In the genomic region with DNA sequence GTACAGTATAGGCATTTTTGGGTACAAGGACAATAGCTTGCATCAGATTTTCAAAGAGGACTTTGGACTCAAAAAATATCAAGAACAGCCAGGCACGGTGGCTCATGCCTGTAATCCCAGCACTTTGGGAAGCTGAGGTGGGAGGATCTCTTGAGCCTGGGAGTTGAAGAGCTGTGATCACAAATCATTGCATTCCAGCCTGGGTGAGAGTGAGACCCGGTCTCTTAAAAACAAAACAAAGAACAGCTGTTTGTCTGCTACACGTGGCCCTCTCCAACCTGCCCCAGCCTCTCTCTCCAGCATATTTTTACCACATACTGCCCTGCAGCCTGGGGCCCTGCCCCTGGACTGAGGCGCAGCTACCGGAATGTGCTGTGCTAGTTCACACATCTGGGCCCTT, we compare ENCODE assay signal across 25 cellular contexts. TPM values are rescaled to one million over a fixed set of nuclear protein-coding genes. Genes with fewer than 3 reads are reported as not detected.
DNase-seq lines count a peak whose midpoint lies in the region; TF ChIP-seq lines count a peak whose summit lies in the region.
"Had no signal": no experiment of that assay in that cellular context is flagged by ENCODE, and none has a peak within 500 bp of the region (broad histone marks: within the 10 kb centered on the region; RNA-seq: fewer than 3 reads in every experiment).

No MANE protein-coding gene starts in this region.

- intact Hi-C loops in PC-9 (cut with micrococcal nuclease; ENCODE audit: unreplicated experiment) = loop anchor here (10.0 kb wide), 1 partner anchor 924 kb away; no protein-coding TSS in a partner anchor

- no peaks in the 10 kb centered on the region for H3K79me2 ChIP-seq in PC-9 (ENCODE audit: low read depth)
- H3K79me2 ChIP-seq: parathyroid adenoma had no signal

- POLR2A ChIA-PET in PC-9 (lab: Charles Lee; ENCODE audit: unreplicated experiment) = interaction anchor here (0.5 kb wide), 1 partner anchor 13 kb away, joined by 5 read pairs; no protein-coding TSS in a partner anchor

- peaks cover 2% of the 10 kb centered on the region for H3K36me3 Mint-ChIP-seq in chondrocyte (ENCODE audit: low read depth)
- H3K36me3 Mint-ChIP-seq: CD4-positive, CD25-positive, alpha-beta regulatory T cell; neural progenitor cell had no signal

- H2BK120ac ChIP-seq in mesenchymal stem cell (ENCODE audit: low read depth, low read length) = no peak overlapping the region

- H2BK12ac ChIP-seq in mesenchymal stem cell (ENCODE audit: low read length in 2 of 2) = no peak overlapping the region

- no peak overlapping the region for H3K14ac ChIP-seq in mesenchymal stem cell (ENCODE audit: low read length in 2 of 2)

- H3K9me2 ChIP-seq in PC-9 (ENCODE audit: insufficient read depth) = no peaks in the 10 kb centered on the region

- H4K20me1 ChIP-seq in PC-9 (ENCODE audit: insufficient read depth) = no peaks in the 10 kb centered on the region

- peak overlapping the region; percentile 36 for H4K8ac ChIP-seq in mesenchymal stem cell (ENCODE audit: low read length)

- peaks cover 11% of the 10 kb centered on the region for H3K9me3 ChIP-seq in mesenchymal stem cell (ENCODE audit: control insufficient read depth, low read length)
- H3K9me3 ChIP-seq in PC-9 (ENCODE audit: insufficient read depth, low read depth) = 0 out of 2 replicates have a peak, but pooled peaks cover 7% of the 10 kb centered on the region
- H3K9me3 ChIP-seq: body of pancreas had no signal

- H2AFZ ChIP-seq in mesenchymal stem cell (ENCODE audit: low read depth, low read length) = no peak overlapping the region
- H2AFZ ChIP-seq in PC-9 = no peak overlapping the region
- H2AFZ ChIP-seq: neural progenitor cell, parathyroid adenoma had no signal

- no peak overlapping the region for H4K91ac ChIP-seq in mesenchymal stem cell (ENCODE audit: low read length)

- no peak overlapping the region for H3K4me2 ChIP-seq in mesenchymal stem cell (ENCODE audit: low read length, poor library complexity, severe bottlenecking)
- no peak overlapping the region for H3K4me2 ChIP-seq in PC-9
- H3K4me2 ChIP-seq: neural progenitor cell had no signal

- no peak for TF ChIP-seq CTCF in chondrocyte (IDR thresholded peaks at IDR 0.05)
- no peak for TF ChIP-seq CTCF in PC-9 (conservative IDR thresholded peaks at IDR 0.05)

- H3K9ac ChIP-seq in mesenchymal stem cell (ENCODE audit: low read length) = no peak overlapping the region
- H3K9ac ChIP-seq: neural progenitor cell, parathyroid adenoma had no signal

- no peak overlapping the region for H3K4ac ChIP-seq in mesenchymal stem cell (ENCODE audit: low read depth in 1 of 2, low read length in 2 of 2)

- H3K4me3 Mint-ChIP-seq in chondrocyte (ENCODE audit: unreplicated experiment) = no peak overlapping the region
- H3K4me3 Mint-ChIP-seq: CD4-positive, CD25-positive, alpha-beta regulatory T cell; H9; neural progenitor cell; T-helper 1 cell treated with Interleukin-12 subunit alpha and Interleukin-12 subunit beta and Interleukin-4 antibody, amounts not matched to agents 30 μg/mL and 1 μg/mL, for 36 hours had no signal

- no peak overlapping the region for H3K23ac ChIP-seq in mesenchymal stem cell (ENCODE audit: low read length in 2 of 2)

- CTCF ChIA-PET in PC-9 (lab: Charles Lee) = no interaction called here

- H3K18ac ChIP-seq in mesenchymal stem cell (ENCODE audit: low read depth in 1 of 2, low read length in 2 of 2) = no peak overlapping the region

- peaks cover 31% of the 10 kb centered on the region for H3K4me1 Mint-ChIP-seq in chondrocyte (ENCODE audit: low read depth)

- peak; percentile 21 for DNase-seq in NCI-H345 (lab: John Stamatoyannopoulos, UW)
- no peak for DNase-seq in NCI-H345 treated with DMSO at 0.1 percent for 48 hours (lab: John Stamatoyannopoulos, UW; ENCODE audit: unreplicated experiment)
- DNase-seq in chondrocyte (ENCODE audit: low spot score) = no peak
- no peak for DNase-seq in mesenchymal stem cell
- DNase-seq in activated T-cell treated with anti-CD3 and anti-CD28 coated beads, Interleukin-2, amount 50 U/mL, for 48 hours = no peak
- no peak for DNase-seq in activated T-cell treated with anti-CD3 and anti-CD28 coated beads, Interleukin-2, amount 50 U/mL, for 1 hour
- DNase-seq in PC-9 = no peak
- DNase-seq in SKM-1 (lab: John Stamatoyannopoulos, UW; ENCODE audit: unreplicated experiment) = no peak
- DNase-seq: activated CD4-positive, CD25-positive, alpha-beta regulatory T cell; activated naive CD4-positive, alpha-beta T cell; body of pancreas; CD4-positive, CD25-positive, alpha-beta regulatory T cell; H9; heart right ventricle; NCI-H1436 treated with DMSO at 0.1 percent for 48 hours; NCI-H2081 treated with DMSO at 0.1 percent for 48 hours; OCI-M1; stimulated activated CD4-positive, alpha-beta T cell treated with anti-CD3 and anti-CD28 coated beads, Interleukin-1b, Interleukin-23, amount 100 ng/mL, for 48 hours; stimulated activated naive CD8-positive, alpha-beta T cell treated with anti-CD3 and anti-CD28 coated beads, Interleukin-15, Interleukin-2, amounts not matched to agents 100 U/mL and 50 U/mL, for 24 hours had no signal

- H2BK15ac ChIP-seq in mesenchymal stem cell (ENCODE audit: low read depth, poor library complexity, severe bottlenecking) = no peak overlapping the region

- H3K4me1 ChIP-seq in mesenchymal stem cell (ENCODE audit: control insufficient read depth, insufficient read depth, low read depth, low read length) = peaks cover 9% of the 10 kb centered on the region
- no peaks in the 10 kb centered on the region for H3K4me1 ChIP-seq in PC-9 (replicated peaks; ENCODE audit: insufficient read depth)
- H3K4me1 ChIP-seq: body of pancreas, foreskin keratinocyte, parathyroid adenoma had no signal

- peaks cover 0 to 2% of the 10 kb centered on the region in 2 experiments for H3K27me3 ChIP-seq in mesenchymal stem cell (ENCODE audit: control insufficient read depth in 1 of 2, insufficient read depth in 1 of 2, low read length in 2 of 2)
- peaks cover 32% of the 10 kb centered on the region for H3K27me3 ChIP-seq in PC-9 (ENCODE audit: insufficient read depth, low read depth)
- H3K27me3 ChIP-seq: body of pancreas, heart right ventricle, neural progenitor cell had no signal

- H3K79me1 ChIP-seq in mesenchymal stem cell (replicated peaks; ENCODE audit: low read length, poor library complexity, severe bottlenecking) = no peaks in the 10 kb centered on the region

- no peak overlapping the region for H2BK5ac ChIP-seq in mesenchymal stem cell (ENCODE audit: low read depth, low read length, poor library complexity, severe bottlenecking)

- no peaks in the 10 kb centered on the region for H3F3A ChIP-seq in PC-9 (ENCODE audit: insufficient read depth, low read depth)

- BruUV-seq in PC-9 (replicated peaks; lab: Mats Ljungman, UMichigan) = no TSS peak

- H3K27ac Mint-ChIP-seq in chondrocyte (ENCODE audit: unreplicated experiment) = peak overlapping the region; percentile 64
- H3K27ac Mint-ChIP-seq: CD4-positive, CD25-positive, alpha-beta regulatory T cell; neural progenitor cell; T-helper 1 cell treated with Interleukin-12 subunit alpha and Interleukin-12 subunit beta and Interleukin-4 antibody, amounts not matched to agents 30 μg/mL and 1 μg/mL, for 36 hours had no signal

- H3K27me3 Mint-ChIP-seq in chondrocyte (ENCODE audit: low read depth) = no peaks in the 10 kb centered on the region
- H3K27me3 Mint-ChIP-seq: CD4-positive, CD25-positive, alpha-beta regulatory T cell had no signal

- H3K36me3 ChIP-seq in mesenchymal stem cell (ENCODE audit: control insufficient read depth in 1 of 2, insufficient read depth in 2 of 2, low read depth in 1 of 2, low read length in 2 of 2) (no peaks in the 10 kb centered on the region), PC-9 (ENCODE audit: low read depth) (no peaks in the 10 kb centered on the region)
- H3K36me3 ChIP-seq: heart right ventricle, neural progenitor cell had no signal

- H2AK5ac ChIP-seq in mesenchymal stem cell (ENCODE audit: low read length, severe bottlenecking) = no peak overlapping the region

- H3K4me3 ChIP-seq in mesenchymal stem cell (ENCODE audit: insufficient read depth in 1 of 2, low read depth in 1 of 2, low read length in 2 of 2) = no peak overlapping the region
- no peak overlapping the region for H3K4me3 ChIP-seq in PC-9
- H3K4me3 ChIP-seq: body of pancreas, heart right ventricle, neural progenitor cell, SK-N-MC had no signal

- no peak overlapping the region for H3K27ac ChIP-seq in mesenchymal stem cell (ENCODE audit: low read length, poor library complexity, severe bottlenecking)
- H3K27ac ChIP-seq in PC-9 = no peak overlapping the region
- H3K27ac ChIP-seq: body of pancreas, foreskin keratinocyte, heart right ventricle, neural progenitor cell, parathyroid adenoma, SK-N-MC had no signal

- H3K9me3 Mint-ChIP-seq in chondrocyte (ENCODE audit: low read depth) = peaks cover 6% of the 10 kb centered on the region
- H3K9me3 Mint-ChIP-seq: H9; T-helper 1 cell treated with Interleukin-12 subunit alpha and Interleukin-12 subunit beta and Interleukin-4 antibody, amounts not matched to agents 30 μg/mL and 1 μg/mL, for 36 hours had no signal

- 25% methylated on average over 5 of the region's 5 CpGs for WGBS in mesenchymal stem cell

RNA-seq across cellular contexts. Expression of a gene that starts 29.2 kb away (rescaled TPM):
- 0.37 to 0.51 TPM (median 0.49 TPM) in 3 replicates for total RNA-seq in chondrocyte
- 0.26 TPM for polyA plus RNA-seq in mesenchymal stem cell (2013, experiment 1 of 2)
- 0.23 TPM for polyA plus RNA-seq in mesenchymal stem cell (2013, experiment 2 of 2)
- total RNA-seq in PC-9 (2021) = not detected in 2 replicates
- total RNA-seq: body of pancreas; CD4-positive, CD25-positive, alpha-beta regulatory T cell; dermis microvascular lymphatic vessel endothelial cell; foreskin keratinocyte had no signal
- polyA plus RNA-seq: CD4-positive, CD25-positive, alpha-beta regulatory T cell; foreskin keratinocyte had no signal
